ENCODE assay signal across 9 cellular contexts in the genomic region with DNA sequence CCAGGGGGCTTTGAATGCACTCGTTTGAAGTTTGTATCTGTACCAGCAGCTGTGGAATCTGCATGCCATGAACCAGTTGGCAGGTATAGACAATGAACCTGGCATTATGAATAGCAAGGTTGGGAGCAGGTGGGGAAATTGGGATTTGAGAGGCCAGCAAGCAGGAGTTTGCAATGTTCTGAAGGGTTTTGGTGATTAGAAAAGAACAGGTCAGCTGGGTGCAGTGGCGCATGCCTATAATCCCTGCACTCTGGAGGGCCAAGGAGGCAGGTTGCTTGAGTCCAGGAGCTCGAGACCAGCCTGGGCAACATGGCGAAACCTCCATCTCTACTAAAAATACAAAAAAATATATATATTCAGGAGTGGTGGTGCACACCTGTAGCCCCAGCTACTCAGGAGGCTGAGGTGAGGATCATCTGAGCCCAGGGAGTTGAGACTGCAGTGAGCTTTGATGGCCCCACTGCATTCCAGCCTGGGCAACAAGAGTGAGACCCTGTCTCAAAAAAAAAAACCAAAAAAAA.
DNase-seq lines count a peak whose midpoint lies in the region; ATAC-seq and TF ChIP-seq lines count a peak whose summit lies in the region.
"Had no signal": no experiment of that assay in that cellular context is flagged by ENCODE, and none has a peak within 500 bp of the region (broad histone marks: within the 10 kb centered on the region; RNA-seq: fewer than 3 reads in every experiment).

No MANE protein-coding gene starts in this region.

- H4K20me1 ChIP-seq in HCT116 (ENCODE audit: insufficient read depth): no peaks in the 10 kb centered on the region

- peak overlapping the region; percentile 21; the same call in 1 of the 2 replicates for H3K4me2 ChIP-seq in HCT116 (ENCODE audit: low read length)

- peaks cover 3 to 8% of the 10 kb centered on the region in 2 experiments; a peak in 2 of 4 replicates for H3K4me1 ChIP-seq in HCT116 (ENCODE audit: control insufficient read depth in 1 of 2, insufficient read depth in 2 of 2, low read length in 2 of 2)
- H3K4me1 ChIP-seq in gastrocnemius medialis: peaks cover 9 to 13% of the 10 kb centered on the region in 2 donors

- H3K36me3 ChIP-seq in HCT116 (ENCODE audit: control insufficient read depth in 1 of 2, insufficient read depth in 2 of 2, low read length in 2 of 2) (no peaks in the 10 kb centered on the region), gastrocnemius medialis (peaks cover 6 to 29% of the 10 kb centered on the region in 2 donors)

- H3K27ac Mint-ChIP-seq in activated CD8-positive, alpha-beta T cell treated with anti-CD3 and anti-CD28 coated beads for 36 hours: peak overlapping the region; percentile 95

- H3K9ac ChIP-seq in HCT116 (ENCODE audit: low read length): no peak overlapping the region

- no peak for TF ChIP-seq RAD21 in HCT116 (IDR thresholded peaks at IDR 0.05; ENCODE audit: low read depth)

- H3K27ac ChIP-seq in HCT116 (ENCODE audit: low read depth, low read length) (no peak overlapping the region), gastrocnemius medialis (peak overlapping the region; percentile 87 to 96 (median 94))

- CTCF ChIA-PET in HCT116 (lab: Charles Lee): interaction anchor here (1.7 kb wide), 1 partner anchor 39 kb away, joined by 5 read pairs; no protein-coding TSS in a partner anchor
- CTCF ChIA-PET in activated CD8-positive, alpha-beta T cell treated with anti-CD3 and anti-CD28 coated beads for 36 hours (lab: Charles Lee): interaction anchor here (1.0 to 8.8 kb wide), 6 partner anchors 25 to 361 kb away, joined by 3 to 58 read pairs (median 4); no protein-coding TSS in a partner anchor

- no peaks in the 10 kb centered on the region for H3K79me2 ChIP-seq in HCT116 (ENCODE audit: insufficient read depth, low read length)

- POLR2A ChIA-PET in HCT116 (lab: Charles Lee): no interaction called here
- POLR2A ChIA-PET in activated CD8-positive, alpha-beta T cell treated with anti-CD3 and anti-CD28 coated beads for 36 hours (lab: Charles Lee): interaction anchor here (0.8 to 9.9 kb wide), 4 partner anchors 14 to 83 kb away, joined by 3 to 184 read pairs (median 4); partner anchors contain the start of gene PRPS1

- TF ChIP-seq CTCF in HCT116 (IDR thresholded peaks at IDR 0.05 in 2 of 3, conservative IDR thresholded peaks at IDR 0.05 in 1 of 3; ENCODE audit: borderline replicate concordance in 1 of 3, insufficient read depth in 1 of 3, low read depth in 2 of 3, low read length in 2 of 3) (no peak), fibroblast of mammary gland (conservative IDR thresholded peaks at IDR 0.05; ENCODE audit: control insufficient read depth, insufficient read depth, low read depth, low read length) (no peak), gastrocnemius medialis (IDR thresholded peaks at IDR 0.05 in 4 of 5, conservative IDR thresholded peaks at IDR 0.05 in 1 of 5) (no peak)
- no peak for TF ChIP-seq CTCF in activated CD8-positive, alpha-beta T cell treated with anti-CD3 and anti-CD28 coated beads for 36 hours (IDR thresholded peaks at IDR 0.05)

- no peak for ATAC-seq in HCT116
- no peak for ATAC-seq in activated CD8-positive, alpha-beta T cell treated with anti-CD3 and anti-CD28 coated beads for 36 hours
- ATAC-seq in gastrocnemius medialis: no peak
- ATAC-seq in GM19023 (IDR thresholded peaks at IDR 0.05; ENCODE audit: unreplicated experiment): no peak

- H3K9me3 ChIP-seq in HCT116 (ENCODE audit: control insufficient read depth in 1 of 2, insufficient read depth in 1 of 2, low read depth in 1 of 2, low read length in 2 of 2): no peaks in the 10 kb centered on the region
- H3K9me3 ChIP-seq in gastrocnemius medialis: no peaks in the 10 kb centered on the region

- H3K9me3 Mint-ChIP-seq in activated CD8-positive, alpha-beta T cell treated with anti-CD3 and anti-CD28 coated beads for 36 hours: no peaks in the 10 kb centered on the region

- intact Hi-C loops in HCT116 (cut with micrococcal nuclease) (loop anchor here (10.0 kb wide), 1 partner anchor 63 kb away; the partner anchor contains the start of genes NCBP2L and TSC22D3), gastrocnemius medialis (cut with DNase I; ENCODE audit: low total_unique reads) (no loop called here)
- intact Hi-C loops in activated CD8-positive, alpha-beta T cell treated with anti-CD3 and anti-CD28 coated beads for 36 hours (cut with micrococcal nuclease): loop anchor here (2.0 to 10.0 kb wide), 2 partner anchors 37 to 63 kb away; partner anchors contain the start of genes NCBP2L and TSC22D3

- RAD21 ChIA-PET in HCT116 (lab: Charles Lee; ENCODE audit: low non-redundant PET in 1 of 2, low total read pairs in 2 of 2, uncharacterized antibody in 2 of 2, unreplicated experiment in 2 of 2): no interaction called here

- H2AFZ ChIP-seq in HCT116 (ENCODE audit: low read depth, low read length, poor library complexity, severe bottlenecking): no peak overlapping the region

- TF ChIP-seq POLR2A in HCT116 (IDR thresholded peaks at IDR 0.05; ENCODE audit: borderline replicate concordance, extremely low read depth, insufficient read depth, insufficient read length) (no peak), gastrocnemius medialis (IDR thresholded peaks at IDR 0.05) (no peak)

- H3K4me1 Mint-ChIP-seq in activated CD8-positive, alpha-beta T cell treated with anti-CD3 and anti-CD28 coated beads for 36 hours (ENCODE audit: low read depth): peaks cover 52% of the 10 kb centered on the region

- in situ Hi-C loops in gastrocnemius medialis (cut with MboI; ENCODE audit: low sequenced_read_pairs in 4 of 4): loop anchor here in 1 of 4 donors (10.0 kb wide), 1 partner anchor 63 kb away; the partner anchor contains the start of genes NCBP2L and TSC22D3

- H3K4me3 Mint-ChIP-seq in activated CD8-positive, alpha-beta T cell treated with anti-CD3 and anti-CD28 coated beads for 36 hours: peak overlapping the region; percentile 34

- H3K36me3 Mint-ChIP-seq in activated CD8-positive, alpha-beta T cell treated with anti-CD3 and anti-CD28 coated beads for 36 hours (ENCODE audit: low read depth): peaks cover 19% of the 10 kb centered on the region

- no peaks in the 10 kb centered on the region for H3K9me2 ChIP-seq in HCT116 (ENCODE audit: insufficient read depth)

- no peaks in the 10 kb centered on the region for H3K27me3 Mint-ChIP-seq in activated CD8-positive, alpha-beta T cell treated with anti-CD3 and anti-CD28 coated beads for 36 hours

- no peaks in the 10 kb centered on the region for H3K27me3 ChIP-seq in HCT116 (ENCODE audit: insufficient read depth, low read length)
- H3K27me3 ChIP-seq in gastrocnemius medialis: no peaks in the 10 kb centered on the region

- no TSS peak for BruUV-seq in HCT116 (replicated peaks; lab: Mats Ljungman, UMichigan)

- DNase-seq in HCT116 (ENCODE audit: low read depth, low spot score): no peak
- no peak for DNase-seq in activated CD8-positive, alpha-beta T cell treated with anti-CD3 and anti-CD28 coated beads for 36 hours
- DNase-seq in fibroblast of mammary gland (ENCODE audit: low read depth): peak; percentile 29
- no peak for DNase-seq in gastrocnemius medialis
- no peak for DNase-seq in COR-L47 (lab: John Stamatoyannopoulos, UW)
- no peak for DNase-seq in NCI-H510A (lab: John Stamatoyannopoulos, UW)
- no peak for DNase-seq in DMS114 treated with DMSO at 0.1 percent for 48 hours (lab: John Stamatoyannopoulos, UW; ENCODE audit: unreplicated experiment)
- DNase-seq: NCI-H2081 treated with DMSO at 0.1 percent for 48 hours had no signal

- H3K4me3 ChIP-seq in HCT116 (replicated peaks in 1 of 2; ENCODE audit: low read depth in 1 of 2, low read length in 2 of 2) (no peak overlapping the region), fibroblast of mammary gland (ENCODE audit: control insufficient read depth, low read depth, low read length) (no peak overlapping the region), gastrocnemius medialis (peak overlapping the region in 3 of 4 donors; percentile 5 to 8 (median 7))

TF ChIP-seq in HCT116, 20 proteins besides CTCF, POLR2A, EP300 and RAD21:
- TF ChIP-seq CBX3 (IDR thresholded peaks at IDR 0.05; ENCODE audit: low read depth) (no peak), MAX (IDR thresholded peaks at IDR 0.05) (no peak), POLR2AphosphoS5 (IDR thresholded peaks at IDR 0.05; ENCODE audit: low read depth, low read length) (no peak), EGR1 (IDR thresholded peaks at IDR 0.05; ENCODE audit: low read depth) (no peak), SRF (IDR thresholded peaks at IDR 0.05; ENCODE audit: low read depth) (no peak), ZNF274 (IDR thresholded peaks at IDR 0.05; ENCODE audit: low read depth, low read length) (no peak), ELF1 (IDR thresholded peaks at IDR 0.05; ENCODE audit: borderline replicate concordance, low read depth) (no peak), SIN3A (IDR thresholded peaks at IDR 0.05; ENCODE audit: low read depth) (no peak), YY1 (IDR thresholded peaks at IDR 0.05; ENCODE audit: extremely low read depth, insufficient replicate concordance, low read depth, low read length) (no peak), ZBTB33 (IDR thresholded peaks at IDR 0.05; ENCODE audit: extremely low read depth, insufficient replicate concordance, low read length) (no peak), SP1 (IDR thresholded peaks at IDR 0.05; ENCODE audit: low read depth) (no peak)

Comparison
In these comparisons a context has a peak if more than half of its experiments do, and no peak if none do; other contexts are left out.
1. H3K4me3 ChIP-seq: peak in gastrocnemius medialis (3 of 4); none in HCT116 (0 of 2) and fibroblast of mammary gland (single experiment).